Comparison of ENCODE assay signal across 8 cellular contexts in the genomic region with DNA sequence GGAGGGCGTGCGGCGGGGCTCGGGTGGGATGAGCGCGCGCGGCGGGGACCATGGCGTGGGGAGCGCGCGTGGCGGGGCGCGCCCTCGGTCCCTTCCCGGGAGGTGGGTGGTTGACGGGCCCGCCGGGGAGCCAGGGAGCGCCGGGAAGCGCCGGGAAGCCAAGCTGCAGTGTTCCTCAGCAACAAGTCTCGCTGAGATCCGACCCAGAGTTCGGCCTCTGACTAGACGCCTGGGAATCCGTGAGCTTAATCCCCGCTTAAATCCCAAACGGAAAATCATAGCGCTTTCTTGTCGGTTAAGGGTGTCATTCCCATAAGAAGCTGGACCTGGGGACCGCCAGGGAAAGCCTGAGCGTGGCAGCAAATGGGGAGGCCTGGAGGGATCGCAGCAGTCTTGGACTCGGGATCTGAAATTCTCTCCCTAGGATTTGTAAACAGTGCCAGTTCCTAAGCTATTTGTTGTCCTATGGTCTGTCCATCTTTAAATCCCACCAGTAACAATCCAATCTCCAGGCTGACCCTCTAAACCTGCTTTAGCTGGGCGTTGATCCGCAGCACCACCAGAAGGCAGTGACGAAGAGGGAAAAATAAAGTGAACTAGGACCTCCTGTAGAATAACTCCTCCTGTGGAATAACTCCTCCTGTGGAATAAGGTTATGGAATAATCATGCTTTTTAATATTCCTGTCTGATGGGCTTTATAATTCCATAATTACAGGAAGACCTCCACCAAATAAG. TPM values are rescaled to one million over a fixed set of nuclear protein-coding genes. Genes with fewer than 3 reads are reported as not detected.
A peak's percentile ranks its signal among the peaks of the same experiment; 100 is the strongest.
DNase-seq lines count a peak whose midpoint lies in the region; ATAC-seq, FAIRE-seq and TF ChIP-seq lines count a peak whose summit lies in the region.

No MANE protein-coding gene starts in this region.

- CTCF ChIA-PET in GM12878 (lab: Yijun Ruan, JAX): no interaction called here

- 4% methylated on average over 20 of the region's 41 CpGs for WGBS in GM12878 (ENCODE audit: insufficient coverage, insufficient replicate concordance, low lambda C conversion rate, missing lambda C conversion rate)

- in situ Hi-C loops in GM12878 (cut with MboI): no loop called here

- H3K9me3 ChIP-seq in BLaER1 treated with 17β-estradiol and CSF1 and Interleukin-3, amounts not matched to agents 10 nM and 100 nM (replicated peaks in 1 of 11): no peaks in the 10 kb centered on the region
- H3K9me3 ChIP-seq in GM12878 (replicated peaks; ENCODE audit: control insufficient read depth, insufficient read depth, low read length) (no peaks in the 10 kb centered on the region), skeletal muscle tissue (ENCODE audit: control insufficient read depth in 3 of 3, low read length in 3 of 3) (no peaks in the 10 kb centered on the region)

- POLR2A ChIA-PET in GM12878 (lab: Charles Lee): no interaction called here

- no TSS peak for BruUV-seq in GM12878 (replicated peaks; lab: Mats Ljungman, UMichigan)

- DNase-seq in NCI-H2227 (lab: John Stamatoyannopoulos, UW; ENCODE audit: unreplicated experiment) (peak; percentile 59), GM12878 (ENCODE audit: low read depth, low spot score) (no peak), iPS-NIHi11 (ENCODE audit: low spot score) (peak; percentile 23), globus pallidus (ENCODE audit: low spot score) (no peak)
- DNase-seq in activated effector memory CD4-positive, alpha-beta T cell treated with anti-CD3 and anti-CD28 coated beads, Interleukin-2, amount 50 U/mL, for 16 hours: no peak

- H2AFZ ChIP-seq in GM12878 (ENCODE audit: control insufficient read depth, low read depth, low read length): peak overlapping the region; percentile 98

- peak overlapping the region; percentile 71 to 92 (median 85) for H3K4me2 ChIP-seq in BLaER1 treated with 17β-estradiol and CSF1 and Interleukin-3, amounts not matched to agents 10 nM and 100 nM
- H3K4me2 ChIP-seq in GM12878 (ENCODE audit: control insufficient read depth, insufficient read depth): peak overlapping the region; percentile 91

- H3K79me2 ChIP-seq in GM12878 (ENCODE audit: control insufficient read depth, insufficient read depth, low read length): no peaks in the 10 kb centered on the region

- peak overlapping the region; percentile 84 to 90 (median 86) for H3K9ac ChIP-seq in BLaER1 treated with 17β-estradiol and CSF1 and Interleukin-3, amounts not matched to agents 10 nM and 100 nM
- peak overlapping the region; percentile 70 for H3K9ac ChIP-seq in GM12878 (ENCODE audit: control insufficient read depth, insufficient read depth, low read length)
- H3K9ac ChIP-seq in skeletal muscle tissue (ENCODE audit: low read depth in 1 of 3, low read length in 3 of 3): peak overlapping the region; percentile 88 to 91 (median 89)

- no peak for TF ChIP-seq POLR2A in GM12878 (IDR thresholded peaks at IDR 0.05; ENCODE audit: low read depth, low read length)

- H3K36me3 ChIP-seq in BLaER1 treated with 17β-estradiol and CSF1 and Interleukin-3, amounts not matched to agents 10 nM and 100 nM: 0 out of 22 replicates have a peak, but pooled peaks cover 0 to 9% (median 0%) of the 10 kb centered on the region in 11 experiments
- H3K36me3 ChIP-seq in GM12878 (ENCODE audit: control insufficient read depth in 2 of 2, insufficient read depth in 2 of 2, low read length in 1 of 2) (no peaks in the 10 kb centered on the region; a peak in 1 of 4 replicates), skeletal muscle tissue (ENCODE audit: control insufficient read depth in 3 of 3, insufficient read depth in 3 of 3, low read length in 3 of 3) (no peaks in the 10 kb centered on the region)

- ATAC-seq in GM19395 (IDR thresholded peaks at IDR 0.05; ENCODE audit: unreplicated experiment) (peak; percentile 18), GM12878 (no peak)

- no peaks in the 10 kb centered on the region for H3K27me3 ChIP-seq in BLaER1 treated with 17β-estradiol and CSF1 and Interleukin-3, amounts not matched to agents 10 nM and 100 nM
- H3K27me3 ChIP-seq in GM12878 (replicated peaks in 1 of 2; ENCODE audit: control insufficient read depth in 2 of 2, insufficient read depth in 2 of 2, low read length in 1 of 2) (peaks cover 0 to 2% of the 10 kb centered on the region in 2 experiments; a peak in 2 of 4 replicates), skeletal muscle tissue (ENCODE audit: control insufficient read depth in 3 of 3, insufficient read depth in 3 of 3, low read length in 3 of 3) (no peaks in the 10 kb centered on the region)

- peaks cover 22 to 34% (median 28%) of the 10 kb centered on the region in 10 experiments for H3K4me1 ChIP-seq in BLaER1 treated with 17β-estradiol and CSF1 and Interleukin-3, amounts not matched to agents 10 nM and 100 nM
- H3K4me1 ChIP-seq in GM12878 (ENCODE audit: control insufficient read depth, insufficient read depth, low read length) (0 out of 2 replicates have a peak, but pooled peaks cover 3% of the 10 kb centered on the region), skeletal muscle tissue (ENCODE audit: control insufficient read depth in 3 of 3, insufficient read depth in 3 of 3, low read length in 3 of 3) (peaks cover 7 to 21% (median 8%) of the 10 kb centered on the region in 3 donors)

- intact Hi-C loops in GM12878 (cut with micrococcal nuclease; ENCODE audit: unreplicated experiment): loop anchor here (10.0 kb wide), 1 partner anchor 251 kb away; the partner anchor contains the start of gene RFX7

- no peak for TF ChIP-seq EP300 in GM12878 (IDR thresholded peaks at IDR 0.05; ENCODE audit: borderline replicate concordance in 1 of 2, control insufficient read depth in 1 of 2, low read depth in 2 of 2, low read length in 2 of 2)

- no peak for FAIRE-seq in GM12878 (lab: Jason Lieb, UNC)

- SMC1A ChIA-PET in GM12878 (lab: Charles Lee; ENCODE audit: uncharacterized antibody, unreplicated experiment): no interaction called here

- H3K27ac ChIP-seq in BLaER1 treated with 17β-estradiol and CSF1 and Interleukin-3, amounts not matched to agents 10 nM and 100 nM: peak overlapping the region in 10 of 11 experiments; percentile 79 to 89 (median 85); a peak in 19 of 22 replicates
- no peak overlapping the region for H3K27ac ChIP-seq in GM12878 (ENCODE audit: control insufficient read depth, insufficient read depth)
- peak overlapping the region; percentile 85 for H3K27ac ChIP-seq in skeletal muscle tissue (ENCODE audit: low read depth, low read length)

- RAD21 ChIA-PET in GM12878 (lab: Charles Lee; ENCODE audit: unreplicated experiment): no interaction called here

- no peak for TF ChIP-seq RAD21 in GM12878 (IDR thresholded peaks at IDR 0.05; ENCODE audit: insufficient read depth, low read depth, low read length)

- no peak for TF ChIP-seq CTCF in GM12878 (IDR thresholded peaks at IDR 0.05 in 2 of 3, conservative IDR thresholded peaks at IDR 0.05 in 1 of 3; ENCODE audit: control insufficient read depth in 2 of 3, extremely low read depth in 1 of 3, insufficient read depth in 1 of 3, low read depth in 3 of 3, low read length in 3 of 3)

- H3K4me3 ChIP-seq in BLaER1 treated with 17β-estradiol and CSF1 and Interleukin-3, amounts not matched to agents 10 nM and 100 nM: peak overlapping the region; percentile 74 to 97 (median 85)
- H3K4me3 ChIP-seq in GM12878: peak overlapping the region; percentile 87
- peak overlapping the region; percentile 82 to 90 (median 85) for H3K4me3 ChIP-seq in skeletal muscle tissue (ENCODE audit: low read length in 3 of 3)

- H4K20me1 ChIP-seq in BLaER1 treated with 17β-estradiol and CSF1 and Interleukin-3, amounts not matched to agents 10 nM and 100 nM: peaks cover 0 to 21% (median 0%) of the 10 kb centered on the region in 11 experiments; a peak in 6 of 22 replicates
- H4K20me1 ChIP-seq in GM12878 (ENCODE audit: control insufficient read depth, insufficient read depth): no peaks in the 10 kb centered on the region

TF ChIP-seq in GM12878, 131 proteins besides CTCF, POLR2A, EP300 and RAD21 (continues in another document):
- TF ChIP-seq MYC (IDR thresholded peaks at IDR 0.05; ENCODE audit: insufficient read depth, insufficient read length, insufficient replicate concordance, low read length, severe bottlenecking) (no peak), CEBPB (IDR thresholded peaks at IDR 0.05; ENCODE audit: borderline replicate concordance in 1 of 2, low read depth in 2 of 2, low read length in 2 of 2) (no peak), RELA (IDR thresholded peaks at IDR 0.05; ENCODE audit: borderline replicate concordance, partially characterized antibody) (no peak), JUNB (IDR thresholded peaks at IDR 0.05) (no peak), WRNIP1 (IDR thresholded peaks at IDR 0.05; ENCODE audit: borderline replicate concordance, low read depth, low read length) (no peak), RFX5 (IDR thresholded peaks at IDR 0.05; ENCODE audit: low read depth, low read length) (no peak), SP1 (IDR thresholded peaks at IDR 0.05; ENCODE audit: low read depth, low read length) (no peak), RUNX3 (IDR thresholded peaks at IDR 0.05; ENCODE audit: low read length) (no peak)

RNA-seq across cellular contexts. Expression of gene NEDD4, which starts 0.6 kb away (rescaled TPM):
- 6.7 and 7.2 TPM in 2 replicates for total RNA-seq in GM12878 (2013; cell fraction: nucleolus; rRNA removed)
- total RNA-seq in GM12878 (2014; rRNA removed): 4.8 and 6.3 TPM in 2 replicates
- total RNA-seq in GM12878 (2014; rRNA removed; fragmentation: Illumina TruSeq; extraction: Trizol): 7.1 and 7.6 TPM in 2 replicates
- total RNA-seq in GM12878 (2021): 7.2 and 7.7 TPM in 2 replicates
- 2.7 TPM for polyA plus RNA-seq in GM12878 (2011; ENCODE audit: low read depth)
- 1.3 and 2.3 TPM in 2 replicates for polyA plus RNA-seq in GM12878 (2011; rRNA removed)
- polyA plus RNA-seq in GM12878 (2011; cell fraction: cytosol; rRNA removed): 0.52 and 0.87 TPM in 2 replicates
- 0.84 and 0.95 TPM in 2 replicates for polyA plus RNA-seq in GM12878 (2011; cell fraction: nucleus; rRNA removed)
- polyA plus RNA-seq in GM12878 (2012): 2.4 and 3.0 TPM in 2 replicates
- polyA plus RNA-seq in GM12878 (2014; fragmentation: Illumina TruSeq; extraction: Trizol): 5.9 and 7.1 TPM in 2 replicates
- polyA plus RNA-seq in GM12878 (2014; fragmentation: Nextera tagmentation; extraction: Ambion mirVana): 1 to 10 TPM; 1.8 TPM
- 2.2 and 3.5 TPM in 2 replicates for polyA plus RNA-seq in GM12878 (2014; rRNA removed)
- 1 to 10 TPM; 4.0 to 5.2 TPM for polyA plus RNA-seq in GM12878 (2016; fragmentation: Nextera tagmentation; extraction: Ambion mirVana)
- polyA minus RNA-seq in GM12878 (2011; rRNA and poly(A)+ RNA removed): 1.2 and 1.6 TPM in 2 replicates
- 0.80 and 1.0 TPM in 2 replicates for polyA minus RNA-seq in GM12878 (2011; cell fraction: cytosol; rRNA and poly(A)+ RNA removed)
- polyA minus RNA-seq in GM12878 (2011; cell fraction: nucleus; rRNA and poly(A)+ RNA removed): 0.85 and 2.1 TPM in 2 replicates
- total RNA-seq in skeletal muscle tissue: 13.0 TPM

Comparison
In these comparisons a context has a peak if more than half of its experiments do, and no peak if none do; other contexts are left out.
1. DNase-seq: peak in NCI-H2227 (single experiment) and iPS-NIHi11 (single experiment); none in GM12878 (single experiment), globus pallidus (single experiment) and activated effector memory CD4-positive, alpha-beta T cell treated with anti-CD3 and anti-CD28 coated beads, Interleukin-2, amount 50 U/mL, for 16 hours (single experiment).
2. Peak in every context shown above with its lines, with median percentiles within 50 percentile points of each other: H3K4me3 ChIP-seq and H3K9ac ChIP-seq.